Comparison of ENCODE assay signal across 25 cellular contexts in genomic region chr6:34547921-34548644, GRCh38. TPM values are rescaled to one million over a fixed set of nuclear protein-coding genes. Genes with fewer than 3 reads are reported as not detected.
DNase-seq lines count a peak whose midpoint lies in the region; ATAC-seq, FAIRE-seq and TF ChIP-seq lines count a peak whose summit lies in the region.
"Had no signal": no experiment of that assay in that cellular context is flagged by ENCODE, and none has a peak within 500 bp of the region (broad histone marks: within the 10 kb centered on the region; RNA-seq: fewer than 3 reads in every experiment).

No MANE protein-coding gene starts in this region.

- no peaks in the 10 kb centered on the region for H3K27me3 Mint-ChIP-seq in CD8-positive, alpha-beta T cell (ENCODE audit: low read depth)
- H3K27me3 Mint-ChIP-seq: activated CD4-positive, alpha-beta T cell treated with anti-CD3 and anti-CD28 coated beads for 36 hours had no signal

- TF ChIP-seq POLR2A in prostate gland (IDR thresholded peaks at IDR 0.05): no peak

- BruUV-seq in PC-3 (replicated peaks; lab: Mats Ljungman, UMichigan): no TSS peak

- peak; percentile 47 for ATAC-seq in PC-3
- no peak for ATAC-seq in CD8-positive, alpha-beta T cell
- ATAC-seq: activated CD4-positive, alpha-beta T cell treated with anti-CD3 and anti-CD28 coated beads for 36 hours; activated CD8-positive, alpha-beta T cell treated with anti-CD3 and anti-CD28 coated beads, Interleukin-2, amount 10 ng/mL, durations not matched to agents 7 days and 5 days; natural killer cell; stimulated activated memory B cell treated with anti-CD40 and anti-IgM and Interleukin-4, amounts not matched to agents 10 μg/mL and 1 μg/mL and 100 μg/mL, for 72 hours had no signal

- peaks cover 71% of the 10 kb centered on the region for H3K4me1 ChIP-seq in PC-3 (ENCODE audit: insufficient read depth, low read length)
- H3K4me1 ChIP-seq in kidney (ENCODE audit: control insufficient read depth in 1 of 2, insufficient read depth in 1 of 2, low read depth in 1 of 2, low read length in 2 of 2): peaks cover 0 to 5% of the 10 kb centered on the region in 2 donors
- peaks cover 49% of the 10 kb centered on the region for H3K4me1 ChIP-seq in prostate gland (replicated peaks)
- no peaks in the 10 kb centered on the region for H3K4me1 ChIP-seq in CD8-positive, alpha-beta T cell (ENCODE audit: insufficient read depth, low read length)

- H3K4me3 ChIP-seq in PC-3 (ENCODE audit: low read length): peak overlapping the region; percentile 39; the same call in 1 of the 2 replicates
- no peak overlapping the region for H3K4me3 ChIP-seq in kidney (ENCODE audit: low read length in 2 of 2)
- no peak overlapping the region for H3K4me3 ChIP-seq in prostate gland
- no peak overlapping the region for H3K4me3 ChIP-seq in CD8-positive, alpha-beta T cell (ENCODE audit: low read depth, low read length)

- H2AFZ ChIP-seq in PC-3 (ENCODE audit: low read length): no peak overlapping the region

- 57% methylated on average over 8 of the region's 8 CpGs for WGBS in prostate gland

- no peaks in the 10 kb centered on the region for H3K9me3 Mint-ChIP-seq in CD8-positive, alpha-beta T cell
- H3K9me3 Mint-ChIP-seq: activated naive CD4-positive, alpha-beta T cell treated with anti-CD3 and anti-CD28 coated beads for 36 hours; mesothelial cell of epicardium; natural killer cell; stimulated activated memory B cell treated with anti-CD40 and anti-IgM and Interleukin-4, amounts not matched to agents 10 μg/mL and 1 μg/mL and 100 μg/mL, for 72 hours; T-helper 2 cell treated with Interferon-gamma antibody and Interleukin-4, amounts not matched to agents 5 μg/mL and 100 μg/mL, for 36 hours had no signal

- H3K79me2 ChIP-seq in PC-3 (ENCODE audit: low read length): peaks cover 57% of the 10 kb centered on the region

- no peaks in the 10 kb centered on the region for H3K36me3 Mint-ChIP-seq in CD8-positive, alpha-beta T cell
- H3K36me3 Mint-ChIP-seq: mesothelial cell of epicardium; natural killer cell; stimulated activated memory B cell treated with anti-CD40 and anti-IgM and Interleukin-4, amounts not matched to agents 10 μg/mL and 1 μg/mL and 100 μg/mL, for 72 hours had no signal

- no peak overlapping the region for H3K27ac Mint-ChIP-seq in CD8-positive, alpha-beta T cell
- H3K27ac Mint-ChIP-seq: activated CD4-positive, alpha-beta T cell treated with anti-CD3 and anti-CD28 coated beads for 36 hours; activated CD8-positive, alpha-beta T cell treated with anti-CD3 and anti-CD28 coated beads, Interleukin-2, amount 10 ng/mL, durations not matched to agents 7 days and 5 days; activated naive CD4-positive, alpha-beta T cell treated with anti-CD3 and anti-CD28 coated beads for 36 hours; mesothelial cell of epicardium; natural killer cell; stimulated activated memory B cell treated with anti-CD40 and anti-IgM and Interleukin-4, amounts not matched to agents 10 μg/mL and 1 μg/mL and 100 μg/mL, for 72 hours; T-helper 2 cell treated with Interferon-gamma antibody and Interleukin-4, amounts not matched to agents 5 μg/mL and 100 μg/mL, for 36 hours had no signal

- no peaks in the 10 kb centered on the region for H3K4me1 Mint-ChIP-seq in CD8-positive, alpha-beta T cell (ENCODE audit: low read depth)
- H3K4me1 Mint-ChIP-seq: activated CD4-positive, alpha-beta T cell treated with anti-CD3 and anti-CD28 coated beads for 36 hours; natural killer cell; stimulated activated memory B cell treated with anti-CD40 and anti-IgM and Interleukin-4, amounts not matched to agents 10 μg/mL and 1 μg/mL and 100 μg/mL, for 72 hours had no signal

- H3K9me2 ChIP-seq in PC-3 (replicated peaks; ENCODE audit: low read length): no peaks in the 10 kb centered on the region

- peak overlapping the region; percentile 62 for H3K9ac ChIP-seq in PC-3 (ENCODE audit: low read length)
- H3K9ac ChIP-seq in kidney (ENCODE audit: low read length in 2 of 2): no peak overlapping the region

- no peaks in the 10 kb centered on the region for H4K20me1 ChIP-seq in PC-3 (ENCODE audit: low read length)

- H3K27ac ChIP-seq in C4-2B (peak overlapping the region; percentile 99), PC-3 (ENCODE audit: low read length) (peak overlapping the region; percentile 94), kidney (ENCODE audit: low read depth in 2 of 2, low read length in 2 of 2) (no peak overlapping the region), prostate gland (peak overlapping the region; percentile 86 to 90)
- H3K27ac ChIP-seq in CD8-positive, alpha-beta T cell (ENCODE audit: low read depth, low read length): no peak overlapping the region

- POLR2A ChIA-PET in PC-3 (lab: Charles Lee; ENCODE audit: unreplicated experiment): no interaction called here
- POLR2A ChIA-PET in CD8-positive, alpha-beta T cell (lab: Charles Lee): no interaction called here

- H3K36me3 ChIP-seq in PC-3 (ENCODE audit: low read depth, low read length): peaks cover 7% of the 10 kb centered on the region
- H3K36me3 ChIP-seq in kidney (ENCODE audit: control insufficient read depth in 1 of 2, insufficient read depth in 2 of 2, low read length in 2 of 2): no peaks in the 10 kb centered on the region
- H3K36me3 ChIP-seq in prostate gland: no peaks in the 10 kb centered on the region
- no peaks in the 10 kb centered on the region for H3K36me3 ChIP-seq in CD8-positive, alpha-beta T cell (ENCODE audit: insufficient read depth, low read length)

- H3K4me3 Mint-ChIP-seq in CD8-positive, alpha-beta T cell: no peak overlapping the region
- H3K4me3 Mint-ChIP-seq: activated CD4-positive, alpha-beta T cell treated with anti-CD3 and anti-CD28 coated beads for 36 hours; activated CD8-positive, alpha-beta T cell treated with anti-CD3 and anti-CD28 coated beads, Interleukin-2, amount 10 ng/mL, durations not matched to agents 7 days and 5 days; activated naive CD4-positive, alpha-beta T cell treated with anti-CD3 and anti-CD28 coated beads for 36 hours; mesothelial cell of epicardium; natural killer cell; stimulated activated memory B cell treated with anti-CD40 and anti-IgM and Interleukin-4, amounts not matched to agents 10 μg/mL and 1 μg/mL and 100 μg/mL, for 72 hours; T-helper 2 cell treated with Interferon-gamma antibody and Interleukin-4, amounts not matched to agents 5 μg/mL and 100 μg/mL, for 36 hours had no signal

- H3K4me2 ChIP-seq in PC-3 (ENCODE audit: low read length): peak overlapping the region; percentile 77

- H3K9me3 ChIP-seq in PC-3 (ENCODE audit: low read length) (no peaks in the 10 kb centered on the region), kidney (ENCODE audit: control insufficient read depth in 1 of 2, low read length in 2 of 2) (no peaks in the 10 kb centered on the region), prostate gland (no peaks in the 10 kb centered on the region)
- H3K9me3 ChIP-seq in CD8-positive, alpha-beta T cell (ENCODE audit: low read length): no peaks in the 10 kb centered on the region

- peaks cover 9% of the 10 kb centered on the region for H3F3A ChIP-seq in PC-3 (ENCODE audit: low read length, unreplicated experiment)

- no peak for TF ChIP-seq CTCF in C4-2B (conservative IDR thresholded peaks at IDR 0.05)
- TF ChIP-seq CTCF in PC-3 (conservative IDR thresholded peaks at IDR 0.05; ENCODE audit: low read depth, low read length): no peak
- no peak for TF ChIP-seq CTCF in kidney (IDR thresholded peaks at IDR 0.05; ENCODE audit: borderline replicate concordance, extremely low read depth, insufficient read depth)
- TF ChIP-seq CTCF in prostate gland (IDR thresholded peaks at IDR 0.05): no peak
- no peak for TF ChIP-seq CTCF in CD8-positive, alpha-beta T cell (IDR thresholded peaks at IDR 0.05)

- CTCF ChIA-PET in PC-3 (lab: Charles Lee): interaction anchor here (1.4 kb wide), 1 partner anchor 88 kb away, joined by 4 read pairs; no protein-coding TSS in a partner anchor
- CTCF ChIA-PET in CD8-positive, alpha-beta T cell (lab: Charles Lee): interaction anchor here (0.7 kb wide), 1 partner anchor 60 kb away, joined by 3 read pairs; no protein-coding TSS in a partner anchor

- peak; percentile 74 for DNase-seq in PC-3
- peak; percentile 39 for DNase-seq in kidney
- DNase-seq in prostate gland (ENCODE audit: low spot score): peak; percentile 56
- DNase-seq in NOMO-1 (lab: John Stamatoyannopoulos, UW; ENCODE audit: unreplicated experiment in 2 of 2): no peak
- no peak for DNase-seq in CD8-positive, alpha-beta T cell
- DNase-seq in NCI-H510A (lab: John Stamatoyannopoulos, UW): no peak
- DNase-seq: activated CD4-positive, alpha-beta T cell treated with anti-CD3 and anti-CD28 coated beads for 36 hours; activated CD8-positive, alpha-beta T cell treated with anti-CD3 and anti-CD28 coated beads, Interleukin-2, amount 10 ng/mL, durations not matched to agents 7 days and 5 days; activated naive CD4-positive, alpha-beta T cell treated with anti-CD3 and anti-CD28 coated beads for 36 hours; central memory CD4-positive, alpha-beta T cell; DMS53; erythroblast; natural killer cell; NCI-H1105 treated with DMSO at 0.1 percent for 48 hours; NCI-H1930; NCI-H526; SHP77 had no signal

- intact Hi-C loops in PC-3 (cut with micrococcal nuclease): loop anchor here (1.0 kb wide), 1 partner anchor 21 kb away; no protein-coding TSS in a partner anchor
- intact Hi-C loops in kidney (cut with DNase I): no loop called here
- intact Hi-C loops in prostate gland (cut with DNase I): no loop called here
- intact Hi-C loops in CD8-positive, alpha-beta T cell (cut with DNase I, micrococcal nuclease): no loop called here

- no peak for FAIRE-seq in kidney (lab: Jason Lieb, UNC)
- FAIRE-seq: islet of Langerhans had no signal

- H3K27me3 ChIP-seq in PC-3 (ENCODE audit: low read length) (no peaks in the 10 kb centered on the region), prostate gland (replicated peaks; ENCODE audit: insufficient read depth) (no peaks in the 10 kb centered on the region)
- H3K27me3 ChIP-seq in CD8-positive, alpha-beta T cell (ENCODE audit: insufficient read depth, low read length): no peaks in the 10 kb centered on the region

RNA-seq across cellular contexts. Expression of gene SPDEF, which starts 8.0 kb away (rescaled TPM):
- total RNA-seq in PC-3 (2014; rRNA removed): 190 and 205 TPM in 2 replicates
- 0.19 TPM for total RNA-seq in kidney
- polyA plus RNA-seq in kidney (ENCODE audit: insufficient read depth, low read depth, low replicate concordance): not detected
- 100 to 1,000 TPM; 165 to 738 TPM for total RNA-seq in prostate gland
- total RNA-seq in CD8-positive, alpha-beta T cell: under 1 TPM; 0.22 to 0.43 TPM
- total RNA-seq: G401, skeletal muscle tissue had no signal
- polyA plus RNA-seq: BJ had no signal

Comparison
In these comparisons a context has a peak if more than half of its experiments do, and no peak if none do; other contexts are left out.
1. H3K27ac ChIP-seq: peak in C4-2B (single experiment), PC-3 (single experiment) and prostate gland (2 of 2); none in kidney (0 of 2) and CD8-positive, alpha-beta T cell (single experiment).
2. DNase-seq: peak in PC-3 (single experiment), kidney (single experiment) and prostate gland (single experiment); none in NOMO-1 (0 of 2), CD8-positive, alpha-beta T cell (0 of 7) and NCI-H510A (single experiment).
3. RNA of gene SPDEF, which starts 8.0 kb away (total RNA-seq): 165 to 738 TPM in prostate gland and 190 to 205 TPM in PC-3; 0.22 to 0.43 TPM in CD8-positive, alpha-beta T cell and 0.19 TPM in kidney (single experiment); every median in the first group is over 100 times any median in the second.